In the genomic region with DNA sequence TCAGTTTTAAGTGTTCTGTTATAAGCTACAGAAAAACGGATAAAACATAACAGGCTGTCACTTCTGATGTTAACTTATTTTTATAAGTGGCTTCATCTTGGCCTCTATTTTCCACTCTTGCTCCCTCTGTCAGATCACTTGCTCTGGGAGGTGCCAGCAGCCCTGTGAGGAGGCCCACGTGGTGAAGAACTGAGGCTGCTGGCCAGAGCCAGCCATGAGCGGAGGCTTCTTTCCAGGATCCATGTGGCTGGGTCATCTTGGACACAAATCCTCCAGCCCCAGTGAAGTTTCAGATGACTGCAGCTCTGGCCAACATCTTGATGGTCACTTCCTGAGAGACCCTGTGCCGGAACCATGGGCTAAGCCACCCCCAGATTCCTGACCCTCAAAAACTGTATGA, we compare ENCODE assay signal across 15 cellular contexts. TPM values are rescaled to one million over a fixed set of nuclear protein-coding genes. Genes with fewer than 3 reads are reported as not detected.
DNase-seq lines count a peak whose midpoint lies in the region; ATAC-seq and TF ChIP-seq lines count a peak whose summit lies in the region.
"Had no signal": no experiment of that assay in that cellular context is flagged by ENCODE, and none has a peak within 500 bp of the region (broad histone marks: within the 10 kb centered on the region; RNA-seq: fewer than 3 reads in every experiment).

No MANE protein-coding gene starts in this region.

- H2BK12ac ChIP-seq in neuronal stem cell (ENCODE audit: low read length): no peak overlapping the region

- no peak overlapping the region for H2BK15ac ChIP-seq in neuronal stem cell (ENCODE audit: low read length)

- no peak overlapping the region for H3K14ac ChIP-seq in neuronal stem cell (ENCODE audit: low read length)

- H3K27me3 ChIP-seq in neuronal stem cell (ENCODE audit: control insufficient read depth in 3 of 3, insufficient read depth in 3 of 3, low read depth in 1 of 3, low read length in 3 of 3): peaks cover 0 to 4% (median 0%) of the 10 kb centered on the region in 3 experiments
- no peaks in the 10 kb centered on the region for H3K27me3 ChIP-seq in gastrocnemius medialis

- H3K4me1 ChIP-seq in neuronal stem cell (ENCODE audit: control insufficient read depth in 2 of 2, insufficient read depth in 1 of 2, low read depth in 1 of 2, low read length in 2 of 2) (no peaks in the 10 kb centered on the region), gastrocnemius medialis (peaks cover 40 to 43% of the 10 kb centered on the region in 2 donors)
- H3K4me1 ChIP-seq: Caco-2 had no signal

- no peak overlapping the region for H2AFZ ChIP-seq in neuronal stem cell (ENCODE audit: low read length)
- H2AFZ ChIP-seq: GM23248 had no signal

- H3K27ac ChIP-seq in neuronal stem cell (replicated peaks; ENCODE audit: low read length) (no peak overlapping the region), gastrocnemius medialis (peak overlapping the region; percentile 70 to 91 (median 82))
- H3K27ac ChIP-seq: 22Rv1, A549, C4-2B, GM23248 had no signal

- no peak for TF ChIP-seq POLR2A in gastrocnemius medialis (IDR thresholded peaks at IDR 0.05)

- ATAC-seq in gastrocnemius medialis: peak; percentile 48 to 59
- no peak for ATAC-seq in HG02938 (IDR thresholded peaks at IDR 0.05; ENCODE audit: unreplicated experiment)

- peak overlapping the region; percentile 13 for H3K18ac ChIP-seq in neuronal stem cell (ENCODE audit: low read length)

- DNase-seq in activated effector memory CD4-positive, alpha-beta T cell treated with anti-CD3 and anti-CD28 coated beads, Interleukin-2, amount 50 U/mL, for 16 hours: peak; percentile 12
- DNase-seq in activated effector memory CD4-positive, alpha-beta T cell treated with Interleukin-2 at 50 U/mL for 16 hours: no peak
- DNase-seq in neuronal stem cell (ENCODE audit: low spot score) (no peak), gastrocnemius medialis (peak; percentile 72 to 75), UCSD-AML1 (lab: John Stamatoyannopoulos, UW; ENCODE audit: unreplicated experiment) (no peak), NOMO-1 treated with DMSO at 0.1 percent for 48 hours (lab: John Stamatoyannopoulos, UW; ENCODE audit: unreplicated experiment) (no peak)
- DNase-seq: AML-193; Caco-2; CD4-positive, alpha-beta T cell; GM23248; HCEC 1CT had no signal

- no peak overlapping the region for H2AK5ac ChIP-seq in neuronal stem cell (ENCODE audit: low read depth, low read length)

- H3K9ac ChIP-seq in neuronal stem cell (ENCODE audit: low read depth, low read length, poor library complexity): no peak overlapping the region
- H3K9ac ChIP-seq: GM23248 had no signal

- no peak overlapping the region for H4K91ac ChIP-seq in neuronal stem cell (ENCODE audit: low read depth, low read length, poor library complexity)

- H3K36me3 ChIP-seq in neuronal stem cell (replicated peaks in 1 of 2; ENCODE audit: control insufficient read depth in 2 of 2, insufficient read depth in 2 of 2, low read length in 2 of 2) (no peaks in the 10 kb centered on the region), gastrocnemius medialis (no peaks in the 10 kb centered on the region)

- H3K4me3 ChIP-seq in neuronal stem cell (ENCODE audit: low read length in 2 of 2) (no peak overlapping the region), gastrocnemius medialis (no peak overlapping the region)
- H3K4me3 ChIP-seq: A549, GM23248 had no signal

- no peak overlapping the region for H3K23ac ChIP-seq in neuronal stem cell (ENCODE audit: low read depth, low read length, poor library complexity)

- H2BK5ac ChIP-seq in neuronal stem cell (ENCODE audit: low read length): no peak overlapping the region

- H3K4me2 ChIP-seq in neuronal stem cell (ENCODE audit: insufficient read depth, low read length, poor library complexity, severe bottlenecking): no peak overlapping the region
- H3K4me2 ChIP-seq: A549 had no signal

- no CpG with 5 or more reads among the region's 4 CpGs for WGBS in neuronal stem cell (ENCODE audit: extremely low coverage in 2 of 2, insufficient read length in 2 of 2, insufficient replicate concordance in 1 of 2), 2 donors

- no peak for TF ChIP-seq CTCF in gastrocnemius medialis (IDR thresholded peaks at IDR 0.05 in 4 of 5, conservative IDR thresholded peaks at IDR 0.05 in 1 of 5)

- H3K4ac ChIP-seq in neuronal stem cell (ENCODE audit: low read length): no peak overlapping the region

- intact Hi-C loops in gastrocnemius medialis (cut with DNase I; ENCODE audit: low total_unique reads): loop anchor here (5.0 kb wide), 1 partner anchor 37 kb away; the partner anchor contains the start of gene MARCHF6

- in situ Hi-C loops in gastrocnemius medialis (cut with MboI; ENCODE audit: low sequenced_read_pairs in 4 of 4): no loop called here

- H3K9me3 ChIP-seq in neuronal stem cell (replicated peaks in 1 of 2; ENCODE audit: control insufficient read depth in 2 of 2, insufficient read depth in 1 of 2, low read depth in 1 of 2, low read length in 2 of 2) (peaks cover 0 to 3% of the 10 kb centered on the region in 2 donors), gastrocnemius medialis (no peaks in the 10 kb centered on the region)
- H3K9me3 ChIP-seq: A549, Caco-2 had no signal

- H2BK120ac ChIP-seq in neuronal stem cell (ENCODE audit: low read depth, low read length): no peak overlapping the region

- H3K79me1 ChIP-seq in neuronal stem cell (ENCODE audit: low read depth, low read length): peaks cover 3% of the 10 kb centered on the region

- no peak overlapping the region for H4K8ac ChIP-seq in neuronal stem cell (ENCODE audit: low read depth, low read length)

RNA-seq across cellular contexts. Expression of gene CMBL, which starts 7.5 kb away (rescaled TPM):
- polyA plus RNA-seq in neuronal stem cell (2013, experiment 1 of 2): 36.5 TPM
- polyA plus RNA-seq in neuronal stem cell (2013, experiment 2 of 2): 35.9 TPM
- 10 to 100 TPM in 3 of 4 donors, 1 to 10 TPM in 1; 7.8 to 46.7 (median 35.6) TPM for total RNA-seq in gastrocnemius medialis

RNA-seq across cellular contexts. Expression of gene MARCHF6, which starts 38.3 kb away (rescaled TPM):
- polyA plus RNA-seq in neuronal stem cell (2013, experiment 1 of 2): 73.3 TPM
- 72.6 TPM for polyA plus RNA-seq in neuronal stem cell (2013, experiment 2 of 2)
- total RNA-seq in gastrocnemius medialis: 100 to 1,000 TPM; 139 to 173 (median 146) TPM

Comparison
In these comparisons a context has a peak if more than half of its experiments do, and no peak if none do; other contexts are left out.
1. DNase-seq: peak in activated effector memory CD4-positive, alpha-beta T cell treated with anti-CD3 and anti-CD28 coated beads, Interleukin-2, amount 50 U/mL, for 16 hours (single experiment) and gastrocnemius medialis (2 of 2); none in activated effector memory CD4-positive, alpha-beta T cell treated with Interleukin-2 at 50 U/mL for 16 hours (single experiment), neuronal stem cell (single experiment), UCSD-AML1 (single experiment) and NOMO-1 treated with DMSO at 0.1 percent for 48 hours (single experiment).